Comparison of ENCODE assay signal across 1 cellular context in the genomic region with DNA sequence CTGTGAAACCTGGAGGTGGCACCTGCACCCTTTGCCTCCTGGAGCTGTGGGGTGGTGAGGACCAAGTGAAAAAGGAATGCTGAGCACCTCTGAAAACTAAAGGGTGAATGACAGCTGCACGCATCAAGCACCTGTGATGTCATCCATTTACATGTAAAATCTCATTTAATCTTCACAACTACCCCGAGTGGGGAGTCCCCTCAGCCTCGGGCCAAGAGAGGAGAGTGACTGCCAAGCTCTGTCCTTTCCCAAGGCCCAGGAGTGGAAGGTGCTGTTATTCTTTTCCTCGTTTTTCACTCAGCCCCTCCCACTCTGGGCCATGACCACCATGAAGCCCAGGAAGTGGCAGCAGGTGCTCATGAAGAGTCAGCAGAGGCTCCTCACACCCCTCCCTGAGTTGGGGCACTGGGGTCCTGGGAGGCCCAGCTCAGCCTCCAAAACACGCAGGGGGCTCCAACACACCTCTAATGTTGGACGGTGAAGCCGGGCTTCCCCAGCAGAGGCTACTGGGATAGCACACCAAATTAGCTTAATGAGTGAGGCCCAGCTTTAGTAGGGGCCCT.
TF ChIP-seq lines count a peak whose summit lies in the region.

No MANE protein-coding gene starts in this region.

TF ChIP-seq in GM23338, 12 proteins besides CTCF, POLR2A, EP300 and RAD21 (continued from another document):
- TF ChIP-seq, protein P1, sequence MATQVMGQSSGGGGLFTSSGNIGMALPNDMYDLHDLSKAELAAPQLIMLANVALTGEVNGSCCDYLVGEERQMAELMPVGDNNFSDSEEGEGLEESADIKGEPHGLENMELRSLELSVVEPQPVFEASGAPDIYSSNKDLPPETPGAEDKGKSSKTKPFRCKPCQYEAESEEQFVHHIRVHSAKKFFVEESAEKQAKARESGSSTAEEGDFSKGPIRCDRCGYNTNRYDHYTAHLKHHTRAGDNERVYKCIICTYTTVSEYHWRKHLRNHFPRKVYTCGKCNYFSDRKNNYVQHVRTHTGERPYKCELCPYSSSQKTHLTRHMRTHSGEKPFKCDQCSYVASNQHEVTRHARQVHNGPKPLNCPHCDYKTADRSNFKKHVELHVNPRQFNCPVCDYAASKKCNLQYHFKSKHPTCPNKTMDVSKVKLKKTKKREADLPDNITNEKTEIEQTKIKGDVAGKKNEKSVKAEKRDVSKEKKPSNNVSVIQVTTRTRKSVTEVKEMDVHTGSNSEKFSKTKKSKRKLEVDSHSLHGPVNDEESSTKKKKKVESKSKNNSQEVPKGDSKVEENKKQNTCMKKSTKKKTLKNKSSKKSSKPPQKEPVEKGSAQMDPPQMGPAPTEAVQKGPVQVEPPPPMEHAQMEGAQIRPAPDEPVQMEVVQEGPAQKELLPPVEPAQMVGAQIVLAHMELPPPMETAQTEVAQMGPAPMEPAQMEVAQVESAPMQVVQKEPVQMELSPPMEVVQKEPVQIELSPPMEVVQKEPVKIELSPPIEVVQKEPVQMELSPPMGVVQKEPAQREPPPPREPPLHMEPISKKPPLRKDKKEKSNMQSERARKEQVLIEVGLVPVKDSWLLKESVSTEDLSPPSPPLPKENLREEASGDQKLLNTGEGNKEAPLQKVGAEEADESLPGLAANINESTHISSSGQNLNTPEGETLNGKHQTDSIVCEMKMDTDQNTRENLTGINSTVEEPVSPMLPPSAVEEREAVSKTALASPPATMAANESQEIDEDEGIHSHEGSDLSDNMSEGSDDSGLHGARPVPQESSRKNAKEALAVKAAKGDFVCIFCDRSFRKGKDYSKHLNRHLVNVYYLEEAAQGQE (IDR thresholded peaks at IDR 0.05; ENCODE audit: unreplicated experiment) = no peak
- TF ChIP-seq ZNF462 (CRISPR knock-in tag; IDR thresholded peaks at IDR 0.05) (no peak), NANOG (IDR thresholded peaks at IDR 0.05; ENCODE audit: borderline replicate concordance) (no peak), JUNB (IDR thresholded peaks at IDR 0.05; ENCODE audit: unreplicated experiment) (no peak), STAT1 (IDR thresholded peaks at IDR 0.05; ENCODE audit: unreplicated experiment) (no peak)
